ENCODE assay signal across 22 cellular contexts in genomic region chr2:215997219-215997618, GRCh38.
"Had no signal": no experiment of that assay in that cellular context is flagged by ENCODE, and none has a peak within 500 bp of the region (broad histone marks: within the 10 kb centered on the region; RNA-seq: fewer than 3 reads in every experiment).

No MANE protein-coding gene starts in this region.

- H3K27me3 ChIP-seq: hepatocyte, spleen, testis, tibial nerve, upper lobe of right lung, vagina had no signal

- H3K9me3 Mint-ChIP-seq: dendritic cell treated with granulocyte-macrophage colony-stimulating factor and Interleukin-4, amounts not matched to agents 40 ng/mL and 50 ng/mL, for 4 days had no signal

- DNase-seq: foreskin melanocyte; head of caudate nucleus; left colon; left ventricle myocardium superior; mesendoderm; naive B cell; posterior cingulate gyrus; spleen; stimulated activated CD4-positive, alpha-beta T cell treated with anti-CD3 and anti-CD28 coated beads, Interleukin-15, amount 100 ng/mL, for 24 hours; stimulated activated CD4-positive, alpha-beta T cell treated with anti-CD3 and anti-CD28 coated beads, Interleukin-1b, Interleukin-23, amount 100 ng/mL, for 48 hours; stimulated activated CD4-positive, alpha-beta T cell treated with anti-CD3 and anti-CD28 coated beads, Interleukin-4, amount 100 ng/mL, for 24 hours; stimulated activated naive CD8-positive, alpha-beta T cell treated with anti-CD3 and anti-CD28 coated beads, Interleukin-15, amount 100 ng/mL, for 72 hours; testis; upper lobe of right lung had no signal

- FAIRE-seq: endothelial cell of umbilical vein had no signal

- H3K4me3 Mint-ChIP-seq: dendritic cell treated with granulocyte-macrophage colony-stimulating factor and Interleukin-4, amounts not matched to agents 40 ng/mL and 50 ng/mL, for 4 days; naive B cell; stimulated activated memory B cell treated with anti-CD40 and anti-IgM and Interleukin-4, amounts not matched to agents 10 μg/mL and 1 μg/mL and 100 μg/mL, for 72 hours; stimulated activated naive CD8-positive, alpha-beta T cell treated with anti-CD3 and anti-CD28 coated beads, Interleukin-15, amount 100 ng/mL, for 72 hours had no signal

- H3K36me3 ChIP-seq: vagina had no signal

- H3K27me3 Mint-ChIP-seq: dendritic cell treated with granulocyte-macrophage colony-stimulating factor and Interleukin-4, amounts not matched to agents 40 ng/mL and 50 ng/mL, for 4 days; naive B cell; stimulated activated memory B cell treated with anti-CD40 and anti-IgM and Interleukin-4, amounts not matched to agents 10 μg/mL and 1 μg/mL and 100 μg/mL, for 72 hours; stimulated activated naive CD8-positive, alpha-beta T cell treated with anti-CD3 and anti-CD28 coated beads, Interleukin-15, amount 100 ng/mL, for 72 hours had no signal

- H3K4me3 ChIP-seq: hepatocyte, lung, spleen, testis, tibial nerve, upper lobe of right lung, vagina had no signal

- H3K9me3 ChIP-seq: testis, tibial nerve, upper lobe of right lung, vagina had no signal

- H3K27ac ChIP-seq: hepatocyte, spleen, testis, tibial nerve, upper lobe of right lung, vagina had no signal

- H2AFZ ChIP-seq: hepatocyte had no signal

- H3K4me2 ChIP-seq: hepatocyte had no signal

- ATAC-seq: left colon; left ventricle myocardium superior; sciatic nerve; stimulated activated memory B cell treated with anti-CD40 and anti-IgM and Interleukin-4, amounts not matched to agents 10 μg/mL and 1 μg/mL and 100 μg/mL, for 72 hours; stimulated activated naive CD8-positive, alpha-beta T cell treated with anti-CD3 and anti-CD28 coated beads, Interleukin-15, amount 100 ng/mL, for 72 hours; upper lobe of right lung had no signal

- H3K27ac Mint-ChIP-seq: dendritic cell treated with granulocyte-macrophage colony-stimulating factor and Interleukin-4, amounts not matched to agents 40 ng/mL and 50 ng/mL, for 4 days; stimulated activated memory B cell treated with anti-CD40 and anti-IgM and Interleukin-4, amounts not matched to agents 10 μg/mL and 1 μg/mL and 100 μg/mL, for 72 hours; stimulated activated naive CD8-positive, alpha-beta T cell treated with anti-CD3 and anti-CD28 coated beads, Interleukin-15, amount 100 ng/mL, for 72 hours had no signal
